In the genomic region with DNA sequence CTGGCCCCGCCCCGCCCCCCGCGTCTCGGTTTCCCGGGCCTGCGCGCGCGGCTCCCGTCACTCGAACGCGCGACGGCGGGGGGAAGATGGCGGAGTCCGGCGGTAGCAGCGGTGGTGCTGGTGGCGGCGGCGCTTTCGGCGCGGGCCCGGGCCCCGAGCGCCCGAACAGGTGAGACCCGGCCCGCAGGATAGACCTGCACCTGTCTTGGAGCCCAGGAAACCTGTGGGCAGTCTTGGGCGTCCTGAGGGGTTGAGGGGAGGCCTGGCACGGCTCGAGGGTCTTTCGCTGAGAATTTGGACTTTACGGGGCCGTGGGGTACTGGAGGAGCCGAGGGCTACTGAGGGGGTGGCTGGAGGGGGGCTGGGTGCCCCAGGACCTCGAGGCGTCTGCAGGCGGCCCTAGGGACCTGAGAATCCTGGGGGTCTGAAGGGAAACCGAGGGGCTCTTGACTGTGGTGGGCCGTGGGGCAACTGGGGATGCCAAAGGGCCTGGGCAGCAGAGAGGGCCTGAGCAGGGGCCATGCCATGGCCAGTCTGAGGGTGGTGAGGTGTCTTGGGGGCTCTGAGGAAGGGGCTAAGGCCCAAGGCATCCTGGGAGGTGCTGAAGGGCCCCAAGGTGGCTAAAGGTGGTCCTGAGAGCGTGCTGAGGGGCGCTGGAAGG, we compare ENCODE assay signal across 8 cellular contexts.
DNase-seq lines count a peak whose midpoint lies in the region; ATAC-seq and TF ChIP-seq lines count a peak whose summit lies in the region.

Gene KLHL26, plus strand, starts transcription at position 60 of the 661 bp plus-strand sequence. Its CDS starts 27 bp downstream, at position 87.

- TF ChIP-seq CTCF in foreskin fibroblast (IDR thresholded peaks at IDR 0.05; ENCODE audit: low read depth, low read length) = no peak

- peak within 1 kb of the TSS; percentile 95 for H3K4me3 Mint-ChIP-seq in T-helper 1 cell treated with Interleukin-12 subunit alpha and Interleukin-12 subunit beta and Interleukin-4 antibody, amounts not matched to agents 30 μg/mL and 1 μg/mL, for 36 hours

- ATAC-seq in GM18907 (IDR thresholded peaks at IDR 0.05; ENCODE audit: unreplicated experiment) = peak; percentile 0
- ATAC-seq in GM18870 (IDR thresholded peaks at IDR 0.05; ENCODE audit: unreplicated experiment) = no peak
- ATAC-seq in GM19463 (IDR thresholded peaks at IDR 0.05; ENCODE audit: unreplicated experiment) = no peak

- H3K4me3 ChIP-seq in foreskin fibroblast (ENCODE audit: low read depth in 1 of 2, low read length in 2 of 2) (peak within 1 kb of the TSS; percentile 76 to 86), skeletal muscle cell (ENCODE audit: low read depth, low read length) (peak within 1 kb of the TSS; percentile 72)

- no peak for DNase-seq in foreskin fibroblast
- DNase-seq in skeletal muscle cell (ENCODE audit: low read depth) = no peak
- DNase-seq in amygdala (lab: John Stamatoyannopoulos, UW) = no peak
- DNase-seq in NCI-H1092 treated with DMSO at 0.1 percent for 48 hours (lab: John Stamatoyannopoulos, UW) = no peak

- no peaks in the 10 kb centered on the region for H3K36me3 Mint-ChIP-seq in T-helper 1 cell treated with Interleukin-12 subunit alpha and Interleukin-12 subunit beta and Interleukin-4 antibody, amounts not matched to agents 30 μg/mL and 1 μg/mL, for 36 hours (ENCODE audit: low read depth)

- peaks cover 27% of the 10 kb centered on the region for H3K4me1 Mint-ChIP-seq in T-helper 1 cell treated with Interleukin-12 subunit alpha and Interleukin-12 subunit beta and Interleukin-4 antibody, amounts not matched to agents 30 μg/mL and 1 μg/mL, for 36 hours (ENCODE audit: low read depth)

- H3K9me3 Mint-ChIP-seq in T-helper 1 cell treated with Interleukin-12 subunit alpha and Interleukin-12 subunit beta and Interleukin-4 antibody, amounts not matched to agents 30 μg/mL and 1 μg/mL, for 36 hours = no peaks in the 10 kb centered on the region

- H3K27me3 Mint-ChIP-seq in T-helper 1 cell treated with Interleukin-12 subunit alpha and Interleukin-12 subunit beta and Interleukin-4 antibody, amounts not matched to agents 30 μg/mL and 1 μg/mL, for 36 hours (ENCODE audit: low read depth) = peaks cover 7% of the 10 kb centered on the region

- H3K27ac Mint-ChIP-seq in T-helper 1 cell treated with Interleukin-12 subunit alpha and Interleukin-12 subunit beta and Interleukin-4 antibody, amounts not matched to agents 30 μg/mL and 1 μg/mL, for 36 hours = peak within 1 kb of the TSS; percentile 97
